11 cellular contexts compared by ENCODE assay signal in the genomic region with DNA sequence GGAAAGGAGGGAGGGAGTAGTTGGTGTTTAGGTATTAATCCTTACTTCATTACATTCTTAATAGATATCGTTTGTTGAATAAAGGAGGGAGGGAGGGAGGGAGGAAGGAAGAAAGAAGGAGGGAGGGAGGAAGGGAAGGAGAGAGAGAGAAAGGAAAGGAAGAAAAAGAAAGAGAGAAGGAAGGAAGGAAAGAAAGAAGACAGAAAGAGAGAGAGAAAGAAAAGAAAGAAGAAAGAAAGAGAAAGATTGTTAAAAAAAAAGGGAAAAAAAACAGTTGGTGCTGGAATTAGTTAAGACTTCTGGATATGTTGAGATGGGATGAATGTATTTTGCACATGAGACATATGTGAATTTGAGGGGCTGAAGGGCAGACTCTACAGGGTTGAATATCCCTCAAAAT.
"Had no signal": no experiment of that assay in that cellular context is flagged by ENCODE, and none has a peak within 500 bp of the region (broad histone marks: within the 10 kb centered on the region; RNA-seq: fewer than 3 reads in every experiment).

No MANE protein-coding gene starts in this region.

- H3K4me2 ChIP-seq: GM23338 had no signal

- DNase-seq: GM23248, GOT3, H7, H9, HCEC 1CT, HFFc6 had no signal

- H2AFZ ChIP-seq: GM23248, GM23338 had no signal

- H3K27ac Mint-ChIP-seq: GM23338, HFFc6 had no signal

- H3K4me3 Mint-ChIP-seq: GM23338, H9, HFFc6 had no signal

- H3K27ac ChIP-seq: GM23248 had no signal

- H3K4me3 ChIP-seq: GM23248, GM23338, HAP-1 had no signal

- H3K4me1 ChIP-seq: HAP-1 had no signal

- H3K36me3 ChIP-seq: HAP-1 had no signal

- H3K9me3 ChIP-seq: HAP-1 had no signal

- H3K4me1 Mint-ChIP-seq: GM23338, H9 had no signal

- ATAC-seq: GM23338, HCT116 had no signal

- H3K9ac ChIP-seq: GM23248 had no signal

- FAIRE-seq: H1, H54 had no signal

- H3K9me3 Mint-ChIP-seq: HFFc6 had no signal
